ENCODE assay signal across 8 cellular contexts in genomic region chr3:50336452-50337174, GRCh38. TPM values are rescaled to one million over a fixed set of nuclear protein-coding genes. Genes with fewer than 3 reads are reported as not detected.
DNase-seq lines count a peak whose midpoint lies in the region; ATAC-seq and TF ChIP-seq lines count a peak whose summit lies in the region.

No MANE protein-coding gene starts in this region.

- H3K36me3 Mint-ChIP-seq in Calu3 (ENCODE audit: insufficient read depth, unreplicated experiment): peaks cover 37% of the 10 kb centered on the region

- H3K27ac Mint-ChIP-seq in Calu3 (ENCODE audit: unreplicated experiment): peak overlapping the region; percentile 82

- H3K4me3 Mint-ChIP-seq in Calu3 (ENCODE audit: low read depth, unreplicated experiment): peak overlapping the region; percentile 93

- WGBS in adipose tissue, 3 donors: 1 to 2% (median 2%) methylated on average over 26 to 31 of the region's 31 CpGs

- H3K4me3 ChIP-seq in thoracic aorta: peak overlapping the region; percentile 74

- intact Hi-C loops in Calu3 (cut with micrococcal nuclease; ENCODE audit: unreplicated experiment): no loop called here

- DNase-seq in Calu3: no peak
- DNase-seq in thoracic aorta (ENCODE audit: low spot score): no peak
- DNase-seq in middle frontal gyrus (ENCODE audit: extremely low spot score, low spot score): no peak
- DNase-seq in NCI-H2029 treated with DMSO at 0.1 percent for 48 hours (lab: John Stamatoyannopoulos, UW): no peak

- H3K27me3 ChIP-seq in layer of hippocampus (ENCODE audit: control insufficient read depth, insufficient read depth, low read length) (no peaks in the 10 kb centered on the region), thoracic aorta (replicated peaks; ENCODE audit: insufficient read depth) (no peaks in the 10 kb centered on the region)

- H3K36me3 ChIP-seq in thoracic aorta: peaks cover 7% of the 10 kb centered on the region

- peak; percentile 4 for ATAC-seq in GM19468 (IDR thresholded peaks at IDR 0.05; ENCODE audit: extremely low read depth, unreplicated experiment)
- ATAC-seq in HG03565 (IDR thresholded peaks at IDR 0.05; ENCODE audit: unreplicated experiment): peak; percentile 3
- peak; percentile 3 for ATAC-seq in thoracic aorta (ENCODE audit: insufficient number of reproducible peaks, low FRiP score, low read depth)

- peaks cover 11% of the 10 kb centered on the region for H3K4me1 Mint-ChIP-seq in Calu3 (ENCODE audit: low read depth, unreplicated experiment)

- H3K9me3 Mint-ChIP-seq in Calu3 (ENCODE audit: low read depth, unreplicated experiment): no peaks in the 10 kb centered on the region

- peaks cover 18% of the 10 kb centered on the region for H3K27me3 Mint-ChIP-seq in Calu3 (ENCODE audit: unreplicated experiment)

- H3K9me3 ChIP-seq in thoracic aorta: no peaks in the 10 kb centered on the region

- H3K4me1 ChIP-seq in thoracic aorta (ENCODE audit: control insufficient read depth in 1 of 2, low read depth in 2 of 2): peaks cover 47 to 76% of the 10 kb centered on the region in 2 donors

- TSS peak; percentile 70 for BruUV-seq in Calu3 (replicated peaks; lab: Mats Ljungman, UMichigan)

- H3K27ac ChIP-seq in adipose tissue (ENCODE audit: low read depth, low read length) (peak overlapping the region; percentile 73), layer of hippocampus (ENCODE audit: low read depth, low read length) (peak overlapping the region; percentile 97), thoracic aorta (peak overlapping the region; percentile 90 to 93)

- CTCF ChIA-PET in Calu3 (lab: Charles Lee): interaction anchor here (0.7 to 2.7 kb wide), 15 partner anchors 9 to 109 kb away, joined by 3 to 15 read pairs (median 3); partner anchors contain the start of genes CYB561D2, LSMEM2, NPRL2 and SEMA3B

- no peak for TF ChIP-seq CTCF in Calu3 (IDR thresholded peaks at IDR 0.05; ENCODE audit: unreplicated experiment)
- no peak for TF ChIP-seq CTCF in thoracic aorta (IDR thresholded peaks at IDR 0.05)

RNA-seq across cellular contexts. Expression of gene RASSF1, which starts 4.0 kb away (rescaled TPM):
- total RNA-seq in Calu3 (2022): 14.7 and 16.8 TPM in 2 replicates
- polyA plus RNA-seq in adipose tissue: 10 to 100 TPM; 39.4 to 44.6 (median 43.7) TPM
- total RNA-seq in thoracic aorta: 10 to 100 TPM; 45.2 to 72.2 TPM

RNA-seq across cellular contexts. Expression of gene TUSC2, which starts 8.6 kb away (rescaled TPM):
- total RNA-seq in Calu3 (2022) (29.2 and 31.2 TPM in 2 replicates), thoracic aorta (10 to 100 TPM; 12.6 to 19.4 TPM)
- 10 to 100 TPM; 26.3 to 56.5 (median 31.2) TPM for polyA plus RNA-seq in adipose tissue

RNA-seq across cellular contexts. Expression of gene ZMYND10, which starts 8.9 kb away (rescaled TPM):
- 0.44 and 0.71 TPM in 2 replicates for total RNA-seq in Calu3 (2022)
- 1 to 10 TPM in 1 of 3 donors, under 1 TPM in 1, not detected in 1; 0.28 to 1.1 TPM for polyA plus RNA-seq in adipose tissue
- total RNA-seq in thoracic aorta: not detected

RNA-seq across cellular contexts. Expression of gene NPRL2, which starts 14.0 kb away (rescaled TPM):
- total RNA-seq in Calu3 (2022) (21.0 and 21.8 TPM in 2 replicates), thoracic aorta (10 to 100 TPM; 15.4 to 21.0 TPM)
- polyA plus RNA-seq in adipose tissue: 10 to 100 TPM; 13.1 to 23.9 (median 14.5) TPM

RNA-seq across cellular contexts. Expression of gene CYB561D2, which starts 14.0 kb away (rescaled TPM):
- total RNA-seq in Calu3 (2022) (19.4 and 19.7 TPM in 2 replicates), thoracic aorta (10 to 100 TPM; 22.5 to 29.4 TPM)
- 10 to 100 TPM; 13.2 to 25.3 (median 19.7) TPM for polyA plus RNA-seq in adipose tissue
